ENCODE assay signal across 8 cellular contexts in genomic region chr10:62166331-62167154, GRCh38.
DNase-seq lines count a peak whose midpoint lies in the region; ATAC-seq and TF ChIP-seq lines count a peak whose summit lies in the region.

No MANE protein-coding gene starts in this region.

- H3K27ac Mint-ChIP-seq in endodermal cell = no peak overlapping the region

- H3K27ac ChIP-seq in DOHH2 (ENCODE audit: low read depth, low read length) = peak overlapping the region; percentile 61
- no peak overlapping the region for H3K27ac ChIP-seq in endodermal cell (ENCODE audit: low read depth, low read length)

- no peaks in the 10 kb centered on the region for H3K4me1 Mint-ChIP-seq in endodermal cell

- DNase-seq in globus pallidus (ENCODE audit: low spot score) (peak; percentile 28), SW 1271 (lab: John Stamatoyannopoulos, UW) (no peak), endodermal cell (no peak)
- no peak for DNase-seq in activated T-cell treated with anti-CD3 and anti-CD28 coated beads, Interleukin-2, amount 50 U/mL, for 1 hour
- no peak for DNase-seq in activated T-cell treated with anti-CD3 and anti-CD28 coated beads, Interleukin-2, amount 50 U/mL, for 48 hours

- H3K79me2 ChIP-seq in DOHH2 (ENCODE audit: control insufficient read depth, low read length) = no peaks in the 10 kb centered on the region

- no peaks in the 10 kb centered on the region for H3K27me3 Mint-ChIP-seq in endodermal cell (ENCODE audit: insufficient read depth)

- peaks cover 38% of the 10 kb centered on the region for H3K4me1 ChIP-seq in DOHH2 (ENCODE audit: control insufficient read depth, low read length)
- H3K4me1 ChIP-seq in endodermal cell (ENCODE audit: control insufficient read depth, insufficient read depth, low read length) = no peaks in the 10 kb centered on the region

- H3K4me3 ChIP-seq in DOHH2 (ENCODE audit: low read length) (peak overlapping the region; percentile 50), endodermal cell (ENCODE audit: low read length) (no peak overlapping the region)

- H3F3A ChIP-seq in DOHH2 (ENCODE audit: control insufficient read depth, insufficient read depth) = peaks cover 4% of the 10 kb centered on the region; the same call in 1 of the 2 replicates

- H3K36me3 ChIP-seq in DOHH2 (ENCODE audit: control insufficient read depth, low read length) = no peaks in the 10 kb centered on the region; the same call in 1 of the 2 replicates
- no peaks in the 10 kb centered on the region for H3K36me3 ChIP-seq in endodermal cell (ENCODE audit: control insufficient read depth, insufficient read depth, low read length)

- no peaks in the 10 kb centered on the region for H3K9me3 Mint-ChIP-seq in endodermal cell

- H3K4me3 Mint-ChIP-seq in endodermal cell = no peak overlapping the region

- no peaks in the 10 kb centered on the region for H4K20me1 ChIP-seq in DOHH2 (ENCODE audit: control insufficient read depth, insufficient read depth, low read depth, low read length)

- H3K9me2 ChIP-seq in DOHH2 (replicated peaks; ENCODE audit: control insufficient read depth, low read length) = no peaks in the 10 kb centered on the region

- TF ChIP-seq CTCF in DOHH2 (IDR thresholded peaks at IDR 0.05; ENCODE audit: low read depth, low read length, poor library complexity, severe bottlenecking) = no peak
- no peak for TF ChIP-seq CTCF in endodermal cell (conservative IDR thresholded peaks at IDR 0.05)

- no peak overlapping the region for H3K9ac ChIP-seq in endodermal cell (ENCODE audit: extremely low read depth, low read length, poor library complexity, severe bottlenecking)

- peak overlapping the region; percentile 70 for H3K4me2 ChIP-seq in DOHH2 (ENCODE audit: low read length)

- H3K27me3 ChIP-seq in DOHH2 (ENCODE audit: control insufficient read depth, low read length) (no peaks in the 10 kb centered on the region), endodermal cell (ENCODE audit: control insufficient read depth, insufficient read depth, low read length, poor library complexity, severe bottlenecking) (no peaks in the 10 kb centered on the region)

- H3K9me3 ChIP-seq in DOHH2 (ENCODE audit: control insufficient read depth, insufficient read depth, low read length) (no peaks in the 10 kb centered on the region), endodermal cell (ENCODE audit: control insufficient read depth, low read length) (no peaks in the 10 kb centered on the region)

- no peaks in the 10 kb centered on the region for H3K36me3 Mint-ChIP-seq in endodermal cell (ENCODE audit: low read depth)

- 86 to 92% methylated on average over 4 of the region's 4 CpGs for WGBS in endodermal cell (ENCODE audit: insufficient coverage in 1 of 2, insufficient read length in 1 of 2), 2 experiments

- ATAC-seq in GM21526 (IDR thresholded peaks at IDR 0.05; ENCODE audit: low FRiP score, unreplicated experiment) (peak; percentile 98), HG03575 (IDR thresholded peaks at IDR 0.05; ENCODE audit: extremely low read depth, insufficient number of reproducible peaks, low FRiP score, unreplicated experiment) (peak; percentile 80)
